In genomic region chr6:168851460-168852103, GRCh38 we compare ENCODE assay signal across 8 cellular contexts.
DNase-seq lines count a peak whose midpoint lies in the region; ATAC-seq and TF ChIP-seq lines count a peak whose summit lies in the region.

No MANE protein-coding gene starts in this region.

- no peaks in the 10 kb centered on the region for H3F3A ChIP-seq in PC-3 (ENCODE audit: low read length, unreplicated experiment)

- TF ChIP-seq CTCF in PC-3 (conservative IDR thresholded peaks at IDR 0.05; ENCODE audit: low read depth, low read length) (no peak), Peyer's patch (IDR thresholded peaks at IDR 0.05) (no peak)

- H4K20me1 ChIP-seq in PC-3 (ENCODE audit: low read length) = no peaks in the 10 kb centered on the region

- peak overlapping the region; percentile 29 for H3K27ac Mint-ChIP-seq in T-helper 1 cell treated with Interleukin-12 subunit alpha and Interleukin-12 subunit beta and Interleukin-4 antibody, amounts not matched to agents 30 μg/mL and 1 μg/mL, for 36 hours

- no peaks in the 10 kb centered on the region for H3K4me1 ChIP-seq in PC-3 (ENCODE audit: insufficient read depth, low read length)
- H3K4me1 ChIP-seq in skeletal muscle tissue (ENCODE audit: control insufficient read depth in 3 of 3, insufficient read depth in 3 of 3, low read length in 3 of 3) = peaks cover 0 to 4% (median 3%) of the 10 kb centered on the region in 3 donors
- H3K4me1 ChIP-seq in Peyer's patch = peaks cover 0 to 6% (median 0%) of the 10 kb centered on the region in 4 donors

- H3K9ac ChIP-seq in PC-3 (ENCODE audit: low read length) (no peak overlapping the region), skeletal muscle tissue (ENCODE audit: low read depth in 1 of 3, low read length in 3 of 3) (peak overlapping the region in 1 of 3 donors; percentile 43)

- no peak overlapping the region for H3K4me3 Mint-ChIP-seq in T-helper 1 cell treated with Interleukin-12 subunit alpha and Interleukin-12 subunit beta and Interleukin-4 antibody, amounts not matched to agents 30 μg/mL and 1 μg/mL, for 36 hours

- no peaks in the 10 kb centered on the region for H3K79me2 ChIP-seq in PC-3 (ENCODE audit: low read length)

- H3K9me3 ChIP-seq in PC-3 (ENCODE audit: low read length) (no peaks in the 10 kb centered on the region), skeletal muscle tissue (ENCODE audit: control insufficient read depth in 3 of 3, low read length in 3 of 3) (no peaks in the 10 kb centered on the region), Peyer's patch (no peaks in the 10 kb centered on the region)

- H3K27ac ChIP-seq in PC-3 (ENCODE audit: low read length) (no peak overlapping the region), skeletal muscle tissue (ENCODE audit: low read depth, low read length) (no peak overlapping the region), Peyer's patch (no peak overlapping the region)

- peak overlapping the region; percentile 60 for H2AFZ ChIP-seq in PC-3 (ENCODE audit: low read length)

- H3K36me3 ChIP-seq in PC-3 (ENCODE audit: low read depth, low read length) (no peaks in the 10 kb centered on the region), skeletal muscle tissue (ENCODE audit: control insufficient read depth in 3 of 3, insufficient read depth in 3 of 3, low read length in 3 of 3) (no peaks in the 10 kb centered on the region), Peyer's patch (no peaks in the 10 kb centered on the region)

- POLR2A ChIA-PET in PC-3 (lab: Charles Lee; ENCODE audit: unreplicated experiment) = no interaction called here

- DNase-seq in T-helper 1 cell (no peak), PC-3 (peak; percentile 2), globus pallidus (ENCODE audit: low spot score) (peak; percentile 19), Peyer's patch (no peak)

- H3K27me3 ChIP-seq in PC-3 (ENCODE audit: low read length) (no peaks in the 10 kb centered on the region), skeletal muscle tissue (ENCODE audit: control insufficient read depth in 3 of 3, insufficient read depth in 3 of 3, low read length in 3 of 3) (no peaks in the 10 kb centered on the region), Peyer's patch (no peaks in the 10 kb centered on the region)

- H3K4me1 Mint-ChIP-seq in T-helper 1 cell treated with Interleukin-12 subunit alpha and Interleukin-12 subunit beta and Interleukin-4 antibody, amounts not matched to agents 30 μg/mL and 1 μg/mL, for 36 hours (ENCODE audit: low read depth) = peaks cover 2% of the 10 kb centered on the region

- H3K9me3 Mint-ChIP-seq in T-helper 1 cell treated with Interleukin-12 subunit alpha and Interleukin-12 subunit beta and Interleukin-4 antibody, amounts not matched to agents 30 μg/mL and 1 μg/mL, for 36 hours = peaks cover 11% of the 10 kb centered on the region

- ATAC-seq in PC-3 (no peak), HG03175 (IDR thresholded peaks at IDR 0.05; ENCODE audit: unreplicated experiment) (no peak)
- no peak for ATAC-seq in activated CD4-positive, CD25-positive, alpha-beta regulatory T cell treated with anti-CD3 and anti-CD28 coated beads, Interleukin-2, amount 50 U/mL, for 24 hours

- no peaks in the 10 kb centered on the region for H3K27me3 Mint-ChIP-seq in T-helper 1 cell treated with Interleukin-12 subunit alpha and Interleukin-12 subunit beta and Interleukin-4 antibody, amounts not matched to agents 30 μg/mL and 1 μg/mL, for 36 hours (ENCODE audit: low read depth)

- no peaks in the 10 kb centered on the region for H3K36me3 Mint-ChIP-seq in T-helper 1 cell treated with Interleukin-12 subunit alpha and Interleukin-12 subunit beta and Interleukin-4 antibody, amounts not matched to agents 30 μg/mL and 1 μg/mL, for 36 hours (ENCODE audit: low read depth)

- CTCF ChIA-PET in PC-3 (lab: Charles Lee) = no interaction called here

- BruUV-seq in PC-3 (replicated peaks; lab: Mats Ljungman, UMichigan) = no TSS peak

- TF ChIP-seq POLR2A in Peyer's patch (IDR thresholded peaks at IDR 0.05) = no peak

- intact Hi-C loops in PC-3 (cut with micrococcal nuclease) = no loop called here

- H3K9me2 ChIP-seq in PC-3 (replicated peaks; ENCODE audit: low read length) = no peaks in the 10 kb centered on the region

- H3K4me3 ChIP-seq in PC-3 (ENCODE audit: low read length) = peak overlapping the region; percentile 61
- peak overlapping the region; percentile 56 to 75 (median 65) for H3K4me3 ChIP-seq in skeletal muscle tissue (ENCODE audit: low read length in 3 of 3)
- H3K4me3 ChIP-seq in Peyer's patch = peak overlapping the region in 2 of 4 donors; percentile 23 to 30

- peak overlapping the region; percentile 74 for H3K4me2 ChIP-seq in PC-3 (ENCODE audit: low read length)

Comparison
In these comparisons a context has a peak if more than half of its experiments do, and no peak if none do; other contexts are left out.
1. DNase-seq: peak in PC-3 (single experiment) and globus pallidus (single experiment); none in T-helper 1 cell (0 of 5) and Peyer's patch (0 of 3).